ENCODE assay signal across 1 cellular context in the genomic region with DNA sequence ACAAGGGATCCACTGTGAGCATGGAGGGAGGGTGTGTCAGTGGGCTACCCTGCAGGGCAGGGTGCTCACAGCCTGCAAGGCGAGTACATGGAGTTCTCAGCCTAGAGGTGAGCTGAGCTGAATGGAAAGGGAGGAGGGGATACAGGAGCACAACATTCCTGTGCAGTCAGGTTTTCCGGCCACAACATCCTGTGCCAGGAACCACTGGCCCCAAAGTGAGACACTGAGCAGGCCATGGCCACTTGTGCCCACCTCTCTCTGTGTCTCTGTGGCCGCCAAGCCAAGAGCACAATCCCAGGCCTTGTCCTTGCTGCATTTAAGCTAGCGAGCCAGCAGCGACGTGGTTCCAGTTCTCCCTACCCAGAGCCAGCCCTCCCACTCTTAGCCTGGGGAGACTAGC.
TF ChIP-seq lines count a peak whose summit lies in the region.

No MANE protein-coding gene starts in this region.

TF ChIP-seq in HCT116, 20 proteins besides CTCF, POLR2A, EP300 and RAD21:
- no peak for TF ChIP-seq ZFX (IDR thresholded peaks at IDR 0.05)
- TF ChIP-seq EZH2 (IDR thresholded peaks at IDR 0.05), result no peak
- TF ChIP-seq CEBPB (IDR thresholded peaks at IDR 0.05; ENCODE audit: low read depth), result no peak
- TF ChIP-seq, protein P1, sequence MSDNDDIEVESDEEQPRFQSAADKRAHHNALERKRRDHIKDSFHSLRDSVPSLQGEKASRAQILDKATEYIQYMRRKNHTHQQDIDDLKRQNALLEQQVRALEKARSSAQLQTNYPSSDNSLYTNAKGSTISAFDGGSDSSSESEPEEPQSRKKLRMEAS (IDR thresholded peaks at IDR 0.05), result no peak
- TF ChIP-seq, protein P2, sequence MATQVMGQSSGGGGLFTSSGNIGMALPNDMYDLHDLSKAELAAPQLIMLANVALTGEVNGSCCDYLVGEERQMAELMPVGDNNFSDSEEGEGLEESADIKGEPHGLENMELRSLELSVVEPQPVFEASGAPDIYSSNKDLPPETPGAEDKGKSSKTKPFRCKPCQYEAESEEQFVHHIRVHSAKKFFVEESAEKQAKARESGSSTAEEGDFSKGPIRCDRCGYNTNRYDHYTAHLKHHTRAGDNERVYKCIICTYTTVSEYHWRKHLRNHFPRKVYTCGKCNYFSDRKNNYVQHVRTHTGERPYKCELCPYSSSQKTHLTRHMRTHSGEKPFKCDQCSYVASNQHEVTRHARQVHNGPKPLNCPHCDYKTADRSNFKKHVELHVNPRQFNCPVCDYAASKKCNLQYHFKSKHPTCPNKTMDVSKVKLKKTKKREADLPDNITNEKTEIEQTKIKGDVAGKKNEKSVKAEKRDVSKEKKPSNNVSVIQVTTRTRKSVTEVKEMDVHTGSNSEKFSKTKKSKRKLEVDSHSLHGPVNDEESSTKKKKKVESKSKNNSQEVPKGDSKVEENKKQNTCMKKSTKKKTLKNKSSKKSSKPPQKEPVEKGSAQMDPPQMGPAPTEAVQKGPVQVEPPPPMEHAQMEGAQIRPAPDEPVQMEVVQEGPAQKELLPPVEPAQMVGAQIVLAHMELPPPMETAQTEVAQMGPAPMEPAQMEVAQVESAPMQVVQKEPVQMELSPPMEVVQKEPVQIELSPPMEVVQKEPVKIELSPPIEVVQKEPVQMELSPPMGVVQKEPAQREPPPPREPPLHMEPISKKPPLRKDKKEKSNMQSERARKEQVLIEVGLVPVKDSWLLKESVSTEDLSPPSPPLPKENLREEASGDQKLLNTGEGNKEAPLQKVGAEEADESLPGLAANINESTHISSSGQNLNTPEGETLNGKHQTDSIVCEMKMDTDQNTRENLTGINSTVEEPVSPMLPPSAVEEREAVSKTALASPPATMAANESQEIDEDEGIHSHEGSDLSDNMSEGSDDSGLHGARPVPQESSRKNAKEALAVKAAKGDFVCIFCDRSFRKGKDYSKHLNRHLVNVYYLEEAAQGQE (IDR thresholded peaks at IDR 0.05; ENCODE audit: low read depth), result no peak
